ENCODE assay signal across 40 cellular contexts in genomic region chr2:145100301-145100700, GRCh38.
"Had no signal": no experiment of that assay in that cellular context is flagged by ENCODE, and none has a peak within 500 bp of the region (broad histone marks: within the 10 kb centered on the region; RNA-seq: fewer than 3 reads in every experiment).

No MANE protein-coding gene starts in this region.

- H3K27me3 ChIP-seq: adrenal gland, body of pancreas, brain microvascular endothelial cell, breast epithelium, cardiac muscle cell had no signal

- H3K9me3 Mint-ChIP-seq: activated CD4-positive, alpha-beta memory T cell treated with anti-CD3 and anti-CD28 coated beads for 36 hours; activated T-cell treated with anti-CD3 and anti-CD28 coated beads, Interleukin-2, amount 50 U/mL, for 4 hours; activated T-helper 1 cell treated with anti-CD3 and anti-CD28 coated beads, Interleukin-12 subunit alpha, Interleukin-12 subunit beta, Interleukin-2, Interleukin-4 antibody, amounts not matched to agents 30 ng/mL and 10 ng/mL and 1 ng/mL, durations not matched to agents 14 hours and 24 hours and 36 hours; central memory CD8-positive, alpha-beta T cell; T-helper 1 cell treated with Interleukin-12 subunit alpha and Interleukin-12 subunit beta and Interleukin-4 antibody, amounts not matched to agents 30 μg/mL and 1 μg/mL, for 36 hours; T-helper 2 cell treated with Interferon-gamma antibody and Interleukin-4, amounts not matched to agents 5 μg/mL and 100 μg/mL, for 36 hours had no signal

- FAIRE-seq: astrocyte, TTC549 had no signal

- H3K4me3 Mint-ChIP-seq: activated B cell treated with CpG ODN at 0.5 μM for 24 hours; activated CD4-positive, alpha-beta memory T cell treated with anti-CD3 and anti-CD28 coated beads for 36 hours; activated CD4-positive, alpha-beta T cell treated with anti-CD3 and anti-CD28 coated beads, Interleukin-2, amount 10 ng/mL, durations not matched to agents 24 days and 14 days; activated CD8-positive, alpha-beta T cell treated with anti-CD3 and anti-CD28 coated beads for 36 hours; activated naive CD4-positive, alpha-beta T cell treated with anti-CD3 and anti-CD28 coated beads for 36 hours; activated naive CD8-positive, alpha-beta T cell treated with anti-CD3 and anti-CD28 coated beads for 36 hours; activated T-cell treated with anti-CD3 and anti-CD28 coated beads, Interleukin-2, amount 50 U/mL, for 4 hours; activated T-cell treated with anti-CD3 and anti-CD28 coated beads, Interleukin-2, amount 50 U/mL, for 72 hours; activated T-helper 1 cell treated with anti-CD3 and anti-CD28 coated beads, Interleukin-12 subunit alpha, Interleukin-12 subunit beta, Interleukin-2, Interleukin-4 antibody, amounts not matched to agents 30 ng/mL and 10 ng/mL and 1 ng/mL, durations not matched to agents 14 hours and 24 hours and 36 hours; activated T-helper 17 cell treated with anti-CD3 and anti-CD28 coated beads, Interleukin-2, amount 50 U/mL, for 72 hours; central memory CD8-positive, alpha-beta T cell; T-helper 1 cell treated with Interleukin-12 subunit alpha and Interleukin-12 subunit beta and Interleukin-4 antibody, amounts not matched to agents 30 μg/mL and 1 μg/mL, for 36 hours; T-helper 2 cell treated with Interferon-gamma antibody and Interleukin-4, amounts not matched to agents 5 μg/mL and 100 μg/mL, for 36 hours had no signal

- H3K9me3 ChIP-seq: adrenal gland, body of pancreas, breast epithelium had no signal

- H3K27me3 Mint-ChIP-seq: activated B cell treated with CpG ODN at 0.5 μM for 24 hours; activated CD4-positive, alpha-beta T cell treated with anti-CD3 and anti-CD28 coated beads, Interleukin-2, amount 10 ng/mL, durations not matched to agents 24 days and 14 days; activated naive CD8-positive, alpha-beta T cell treated with anti-CD3 and anti-CD28 coated beads for 36 hours had no signal

- H3K36me3 Mint-ChIP-seq: activated CD4-positive, alpha-beta memory T cell treated with anti-CD3 and anti-CD28 coated beads for 36 hours; activated naive CD4-positive, alpha-beta T cell treated with anti-CD3 and anti-CD28 coated beads, Interleukin-2, amount 50 U/mL, for 72 hours; activated naive CD8-positive, alpha-beta T cell treated with anti-CD3 and anti-CD28 coated beads for 36 hours had no signal

- ATAC-seq: activated CD8-positive, alpha-beta T cell treated with anti-CD3 and anti-CD28 coated beads for 36 hours; activated naive CD4-positive, alpha-beta T cell treated with anti-CD3 and anti-CD28 coated beads, Interleukin-2, amount 50 U/mL, for 72 hours; activated T-cell treated with anti-CD3 and anti-CD28 coated beads, Interleukin-2, amount 50 U/mL, for 4 hours; activated T-cell treated with anti-CD3 and anti-CD28 coated beads, Interleukin-2, amount 50 U/mL, for 72 hours; activated T-helper 17 cell treated with anti-CD3 and anti-CD28 coated beads, Interleukin-2, amount 50 U/mL, for 72 hours; body of pancreas had no signal

- H3K4me1 ChIP-seq: adrenal gland, body of pancreas, breast epithelium had no signal

- H3K4me3 ChIP-seq: adrenal gland, body of pancreas, breast epithelium, cardiac muscle cell had no signal

- H3K27ac ChIP-seq: adrenal gland, body of pancreas, brain microvascular endothelial cell, breast epithelium, cardiac muscle cell, VCaP had no signal

- DNase-seq: activated B cell treated with CpG ODN at 0.5 μM for 24 hours; activated CD4-positive, alpha-beta memory T cell treated with anti-CD3 and anti-CD28 coated beads for 36 hours; activated CD4-positive, alpha-beta T cell treated with anti-CD3 and anti-CD28 coated beads for 4 hours; activated CD4-positive, alpha-beta T cell treated with anti-CD3 and anti-CD28 coated beads, Interleukin-2, amount 10 ng/mL, durations not matched to agents 24 days and 14 days; activated CD4-positive, alpha-beta T cell treated with anti-CD3 and anti-CD28 coated beads, Interleukin-2, amount 50 U/mL, for 1 hour; activated CD4-positive, alpha-beta T cell treated with anti-CD3 and anti-CD28 coated beads, Interleukin-2, amount 50 U/mL, for 4 hours; activated CD4-positive, CD25-positive, alpha-beta regulatory T cell treated with anti-CD3 and anti-CD28 coated beads, Interleukin-2, amount 50 U/mL, for 72 hours; activated CD8-positive, alpha-beta memory T cell treated with anti-CD3 and anti-CD28 coated beads, Interleukin-2, amount 50 U/mL, for 4 hours; activated CD8-positive, alpha-beta T cell treated with anti-CD3 and anti-CD28 coated beads for 36 hours; activated effector memory CD4-positive, alpha-beta T cell treated with anti-CD3 and anti-CD28 coated beads, Interleukin-2, amount 50 U/mL, for 16 hours; activated gamma-delta T cell treated with Interleukin-2 at 50 U/mL for 16 hours; activated naive CD4-positive, alpha-beta T cell; activated naive CD4-positive, alpha-beta T cell treated with anti-CD3 and anti-CD28 coated beads for 36 hours; activated naive CD4-positive, alpha-beta T cell treated with anti-CD3 and anti-CD28 coated beads, Interleukin-2, amount 50 U/mL, for 16 hours; activated naive CD8-positive, alpha-beta T cell treated with anti-CD3 and anti-CD28 coated beads for 36 hours; activated T-cell treated with anti-CD3 and anti-CD28 coated beads for 4 hours; activated T-cell treated with anti-CD3 and anti-CD28 coated beads, Interleukin-2, amount 50 U/mL, for 1 hour; activated T-cell treated with anti-CD3 and anti-CD28 coated beads, Interleukin-2, amount 50 U/mL, for 4 hours; activated T-cell treated with anti-CD3 and anti-CD28 coated beads, Interleukin-2, amount 50 U/mL, for 72 hours; adrenal gland; amniotic stem cell; aorta; body of pancreas; brain microvascular endothelial cell; caudate nucleus; cerebellar nuclear complex; T-helper 1 cell; T-helper 2 cell; T-helper 9 cell had no signal

- H3K4me1 Mint-ChIP-seq: activated CD4-positive, alpha-beta T cell treated with anti-CD3 and anti-CD28 coated beads, Interleukin-2, amount 10 ng/mL, durations not matched to agents 24 days and 14 days; activated naive CD8-positive, alpha-beta T cell treated with anti-CD3 and anti-CD28 coated beads for 36 hours; activated T-helper 17 cell treated with anti-CD3 and anti-CD28 coated beads, Interleukin-2, amount 50 U/mL, for 72 hours; central memory CD8-positive, alpha-beta T cell had no signal

- H3K36me3 ChIP-seq: adrenal gland, brain microvascular endothelial cell, breast epithelium, cardiac muscle cell had no signal

- H3K27ac Mint-ChIP-seq: activated B cell treated with CpG ODN at 0.5 μM for 24 hours; activated CD4-positive, alpha-beta memory T cell treated with anti-CD3 and anti-CD28 coated beads for 36 hours; activated CD4-positive, alpha-beta T cell treated with anti-CD3 and anti-CD28 coated beads, Interleukin-2, amount 10 ng/mL, durations not matched to agents 24 days and 14 days; activated CD8-positive, alpha-beta T cell treated with anti-CD3 and anti-CD28 coated beads for 36 hours; activated naive CD4-positive, alpha-beta T cell treated with anti-CD3 and anti-CD28 coated beads for 36 hours; activated naive CD4-positive, alpha-beta T cell treated with anti-CD3 and anti-CD28 coated beads, Interleukin-2, amount 50 U/mL, for 72 hours; activated naive CD8-positive, alpha-beta T cell treated with anti-CD3 and anti-CD28 coated beads for 36 hours; activated T-cell treated with anti-CD3 and anti-CD28 coated beads, Interleukin-2, amount 50 U/mL, for 72 hours; activated T-helper 1 cell treated with anti-CD3 and anti-CD28 coated beads, Interleukin-12 subunit alpha, Interleukin-12 subunit beta, Interleukin-2, Interleukin-4 antibody, amounts not matched to agents 30 ng/mL and 10 ng/mL and 1 ng/mL, durations not matched to agents 14 hours and 24 hours and 36 hours; activated T-helper 17 cell treated with anti-CD3 and anti-CD28 coated beads, Interleukin-2, amount 50 U/mL, for 72 hours; T-helper 1 cell treated with Interleukin-12 subunit alpha and Interleukin-12 subunit beta and Interleukin-4 antibody, amounts not matched to agents 30 μg/mL and 1 μg/mL, for 36 hours; T-helper 2 cell treated with Interferon-gamma antibody and Interleukin-4, amounts not matched to agents 5 μg/mL and 100 μg/mL, for 36 hours had no signal
